In genomic region chrX:155744534-155744933, GRCh38 we compare ENCODE assay signal across 15 cellular contexts.
DNase-seq lines count a peak whose midpoint lies in the region; ATAC-seq, FAIRE-seq and TF ChIP-seq lines count a peak whose summit lies in the region.
"Had no signal": no experiment of that assay in that cellular context is flagged by ENCODE, and none has a peak within 500 bp of the region (broad histone marks: within the 10 kb centered on the region; RNA-seq: fewer than 3 reads in every experiment).

No MANE protein-coding gene starts in this region.

- no peak overlapping the region for H2BK5ac ChIP-seq in H1 (ENCODE audit: low read depth, low read length)

- no peak overlapping the region for H2AK5ac ChIP-seq in H1 (ENCODE audit: low read depth, low read length)

- H4K5ac ChIP-seq in H1 (ENCODE audit: insufficient read length, low read depth, low read length): no peak overlapping the region

- peaks cover 9% of the 10 kb centered on the region for H3K4me1 Mint-ChIP-seq in mesothelial cell of epicardium

- H2BK12ac ChIP-seq in H1 (ENCODE audit: low read depth, low read length): no peak overlapping the region

- H3K27me3 Mint-ChIP-seq in mesothelial cell of epicardium (ENCODE audit: low read depth): no peaks in the 10 kb centered on the region

- no peaks in the 10 kb centered on the region for H3K79me1 ChIP-seq in H1 (ENCODE audit: low read depth, low read length)

- H2BK20ac ChIP-seq in H1 (ENCODE audit: low read length): no peak overlapping the region

- TF ChIP-seq POLR2A in heart left ventricle (IDR thresholded peaks at IDR 0.05) (no peak), H1 (IDR thresholded peaks at IDR 0.05; ENCODE audit: control extremely low read depth in 1 of 2, low read depth in 2 of 2, low read length in 2 of 2) (no peak)

- H3K4me3 Mint-ChIP-seq in mesothelial cell of epicardium: peak overlapping the region; percentile 5

- H3K18ac ChIP-seq in H1 (ENCODE audit: extremely low read depth, low read length): no peak overlapping the region

- H3K27ac ChIP-seq in heart left ventricle: peak overlapping the region in 2 of 12 donors; percentile 22 to 35
- H3K27ac ChIP-seq in H1 (ENCODE audit: low read depth, low read length): no peak overlapping the region

- no peaks in the 10 kb centered on the region for H3K23me2 ChIP-seq in H1 (ENCODE audit: low read depth, low read length)

- no peak for TF ChIP-seq CTCF in heart left ventricle (IDR thresholded peaks at IDR 0.05)
- no peak for TF ChIP-seq CTCF in H1 (IDR thresholded peaks at IDR 0.05; ENCODE audit: control extremely low read depth in 1 of 3, insufficient read depth in 1 of 3, low read depth in 1 of 3, low read length in 3 of 3)
- no peak for TF ChIP-seq CTCF in mesothelial cell of epicardium (IDR thresholded peaks at IDR 0.05; ENCODE audit: unreplicated experiment)

- no peak overlapping the region for H3K4ac ChIP-seq in H1 (replicated peaks; ENCODE audit: insufficient read length, low read depth, low read length)

- CTCF ChIA-PET in H1 (lab: Charles Lee; ENCODE audit: partially characterized antibody): no interaction called here

- H4K20me1 ChIP-seq in H1 (replicated peaks in 1 of 2; ENCODE audit: control insufficient read depth in 1 of 2, insufficient read depth in 2 of 2, low read length in 2 of 2): no peaks in the 10 kb centered on the region

- POLR2A ChIA-PET in H1 (lab: Charles Lee; ENCODE audit: partially characterized antibody): no interaction called here

- no peak overlapping the region for H4K91ac ChIP-seq in H1 (replicated peaks; ENCODE audit: insufficient read length, low read length)

- TF ChIP-seq RAD21 in H1 (IDR thresholded peaks at IDR 0.05 in 1 of 2, conservative IDR thresholded peaks at IDR 0.05 in 1 of 2; ENCODE audit: low read depth in 2 of 2, low read length in 2 of 2): no peak

- H3K79me2 ChIP-seq in H1 (ENCODE audit: control insufficient read depth in 1 of 2, insufficient read depth in 2 of 2, low read length in 2 of 2): no peaks in the 10 kb centered on the region

- H3K23ac ChIP-seq in H1 (ENCODE audit: insufficient read length): no peak overlapping the region

- no peak for ATAC-seq in heart left ventricle
- no peak for ATAC-seq in left cardiac atrium

- H2BK15ac ChIP-seq in H1 (ENCODE audit: low read length): no peak overlapping the region

- H3K9ac ChIP-seq in H1 (replicated peaks in 1 of 4; ENCODE audit: extremely low read depth in 1 of 4, low read depth in 3 of 4, low read length in 3 of 4): no peak overlapping the region

- TF ChIP-seq EP300 in H1 (IDR thresholded peaks at IDR 0.05; ENCODE audit: borderline replicate concordance in 1 of 2, low read depth in 2 of 2, low read length in 2 of 2): no peak

- no peak for FAIRE-seq in H1 (lab: Jason Lieb, UNC)
- FAIRE-seq: A204.1, RCC 7860 had no signal

- H3K27ac Mint-ChIP-seq in mesothelial cell of epicardium: no peak overlapping the region

- peaks cover 0 to 41% (median 7%) of the 10 kb centered on the region in 12 donors for H3K4me1 ChIP-seq in heart left ventricle
- no peaks in the 10 kb centered on the region for H3K4me1 ChIP-seq in H1 (replicated peaks in 1 of 4; ENCODE audit: control insufficient read depth in 3 of 4, insufficient read depth in 4 of 4, low read length in 3 of 4)

- no peaks in the 10 kb centered on the region for H3K36me3 ChIP-seq in heart left ventricle
- no peaks in the 10 kb centered on the region for H3K36me3 ChIP-seq in H1 (ENCODE audit: control insufficient read depth in 2 of 4, insufficient read depth in 4 of 4, low read length in 3 of 4)

- no peak overlapping the region for H2BK120ac ChIP-seq in H1 (replicated peaks; ENCODE audit: low read depth, low read length)

- H3K56ac ChIP-seq in H1 (replicated peaks; ENCODE audit: insufficient read length, low read depth, low read length): no peak overlapping the region

- no peak overlapping the region for H3K14ac ChIP-seq in H1 (ENCODE audit: insufficient read length)

- H3K9me3 ChIP-seq in heart left ventricle: peaks cover 0 to 28% (median 0%) of the 10 kb centered on the region in 12 donors
- H3K9me3 ChIP-seq in H1 (ENCODE audit: insufficient read depth in 2 of 2, low read depth in 1 of 2, low read length in 1 of 2): peaks cover 10 to 18% of the 10 kb centered on the region in 2 experiments

- 21 to 37% (median 25%) methylated on average over 2 of the region's 2 CpGs for WGBS in heart left ventricle, 4 donors
- 63% methylated on average over 2 of the region's 2 CpGs; no CpG with 5 or more reads in 1 of the 2 experiments for WGBS in H1 (ENCODE audit: extremely low coverage in 1 of 2, insufficient coverage in 1 of 2, insufficient read length in 1 of 2, insufficient replicate concordance in 2 of 2, low coverage in 1 of 2, low lambda C conversion rate in 2 of 2, missing lambda C conversion rate in 1 of 2), 2 experiments

- peaks cover 42% of the 10 kb centered on the region for H3K9me3 Mint-ChIP-seq in mesothelial cell of epicardium

- DNase-seq in heart left ventricle: no peak
- DNase-seq in left cardiac atrium: no peak
- no peak for DNase-seq in H1 (ENCODE audit: low read depth in 1 of 2, low spot score in 2 of 2)
- no peak for DNase-seq in mesothelial cell of epicardium (ENCODE audit: low spot score in 2 of 2, unreplicated experiment in 2 of 2)
- no peak for DNase-seq in NOMO-1 treated with dmso at 0.1 percent for 144 hours (lab: John Stamatoyannopoulos, UW; ENCODE audit: unreplicated experiment)
- no peak for DNase-seq in SIG-M5 (lab: John Stamatoyannopoulos, UW)
- DNase-seq in superior temporal gyrus (ENCODE audit: extremely low spot score): no peak
- no peak for DNase-seq in stimulated activated CD4-positive, alpha-beta T cell treated with anti-CD3 and anti-CD28 coated beads, Interleukin-2, amount 100 ng/mL, for 24 hours
- DNase-seq: DND-41, Kasumi-1, NCI-H187 treated with DMSO at 0.1 percent for 48 hours, NCI-H510A, SHP77 had no signal

- H3K4me3 ChIP-seq in heart left ventricle: peak overlapping the region in 7 of 12 donors; percentile 21 to 37 (median 34)
- no peak overlapping the region for H3K4me3 ChIP-seq in H1 (ENCODE audit: extremely low read depth in 1 of 4, insufficient read depth in 2 of 4, low read depth in 3 of 4, low read length in 4 of 4)

- H3K27me3 ChIP-seq in heart left ventricle: no peaks in the 10 kb centered on the region
- no peaks in the 10 kb centered on the region for H3K27me3 ChIP-seq in H1 (replicated peaks in 1 of 4; ENCODE audit: control insufficient read depth in 3 of 4, extremely low read depth in 1 of 4, insufficient read depth in 3 of 4, low read length in 3 of 4)

- H3K4me2 ChIP-seq in H1 (ENCODE audit: insufficient read depth in 1 of 2, low read depth in 2 of 2, low read length in 2 of 2): no peak overlapping the region

- intact Hi-C loops in heart left ventricle (cut with DNase I) (no loop called here), left cardiac atrium (cut with DNase I) (no loop called here)

- 0 out of 2 replicates have a peak overlapping the region, but pooled peaks have one; percentile 32 for H2AFZ ChIP-seq in H1 (ENCODE audit: low read length)

- H4K8ac ChIP-seq in H1 (ENCODE audit: extremely low read depth, insufficient read depth, low read length): no peak overlapping the region

- peaks cover 5% of the 10 kb centered on the region for H3K36me3 Mint-ChIP-seq in mesothelial cell of epicardium

TF ChIP-seq in H1, 55 proteins besides CTCF, POLR2A, EP300 and RAD21 (continues in another document):
- no peak for TF ChIP-seq ZNF274 (IDR thresholded peaks at IDR 0.05; ENCODE audit: borderline replicate concordance, extremely low read depth, low read length)
- no peak for TF ChIP-seq BRCA1 (IDR thresholded peaks at IDR 0.05; ENCODE audit: low read depth, low read length)
- TF ChIP-seq CHD2 (IDR thresholded peaks at IDR 0.05; ENCODE audit: low read length): no peak
- no peak for TF ChIP-seq EZH2 (IDR thresholded peaks at IDR 0.05; ENCODE audit: low read depth, low read length, severe bottlenecking)
- no peak for TF ChIP-seq USF2 (IDR thresholded peaks at IDR 0.05; ENCODE audit: low read length)
- TF ChIP-seq RNF2 (IDR thresholded peaks at IDR 0.05; ENCODE audit: borderline replicate concordance, low read depth, low read length, missing control alignments, poor library complexity, severe bottlenecking): no peak
- no peak for TF ChIP-seq SP4 (IDR thresholded peaks at IDR 0.05; ENCODE audit: low read length)
- TF ChIP-seq YY1 (IDR thresholded peaks at IDR 0.05; ENCODE audit: low read depth, low read length): no peak
- no peak for TF ChIP-seq KDM5A (IDR thresholded peaks at IDR 0.05; ENCODE audit: low read length)
- TF ChIP-seq ATF3 (IDR thresholded peaks at IDR 0.05; ENCODE audit: insufficient read depth, low read depth, low read length): no peak
- TF ChIP-seq KDM4A (IDR thresholded peaks at IDR 0.05; ENCODE audit: low read depth, low read length, severe bottlenecking): no peak
- no peak for TF ChIP-seq SP1 (IDR thresholded peaks at IDR 0.05; ENCODE audit: low read depth, low read length)

Comparison
In these comparisons a context has a peak if more than half of its experiments do, and no peak if none do; other contexts are left out.
1. H3K4me3 ChIP-seq: peak in heart left ventricle (7 of 12); none in H1 (0 of 4).